In the genomic region with DNA sequence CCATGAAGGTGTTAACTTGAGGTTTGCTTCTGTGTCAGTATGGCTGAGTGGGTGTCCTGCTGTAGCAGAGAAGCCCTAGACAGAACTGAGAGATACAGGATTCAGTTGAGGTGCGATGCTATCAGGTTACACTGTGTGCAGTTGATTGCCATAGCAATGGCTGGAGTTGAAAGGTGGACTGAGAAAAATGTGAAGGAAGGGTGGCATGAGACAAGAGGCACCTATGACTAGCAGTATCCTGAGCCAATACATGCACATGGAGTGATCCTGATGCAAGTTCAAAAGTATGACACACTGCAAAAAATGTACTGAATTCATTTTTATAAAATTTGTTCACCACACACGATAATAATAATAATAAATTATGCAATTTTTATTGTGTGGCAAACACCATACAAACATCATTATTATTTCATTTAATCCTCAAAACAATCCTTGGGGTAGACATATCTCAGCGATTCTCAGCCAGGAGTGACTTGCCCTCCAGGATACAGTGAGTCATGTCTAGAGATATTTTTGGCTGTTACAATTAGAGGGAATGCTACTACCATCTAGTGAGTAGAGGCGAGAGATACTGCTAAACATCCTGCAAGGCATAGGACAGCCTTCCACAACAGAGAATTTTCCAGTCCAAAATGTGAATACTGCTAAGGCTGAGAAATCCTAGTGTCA, we compare ENCODE assay signal across 11 cellular contexts. TPM values are rescaled to one million over a fixed set of nuclear protein-coding genes. Genes with fewer than 3 reads are reported as not detected.
DNase-seq lines count a peak whose midpoint lies in the region; ATAC-seq and TF ChIP-seq lines count a peak whose summit lies in the region.
"Had no signal": no experiment of that assay in that cellular context is flagged by ENCODE, and none has a peak within 500 bp of the region (broad histone marks: within the 10 kb centered on the region; RNA-seq: fewer than 3 reads in every experiment).

No MANE protein-coding gene starts in this region.

- no peaks in the 10 kb centered on the region for H3K9me3 ChIP-seq in naive thymus-derived CD4-positive, alpha-beta T cell (ENCODE audit: control insufficient read depth in 2 of 3, low read length in 3 of 3)
- no peaks in the 10 kb centered on the region for H3K9me3 ChIP-seq in WERI-Rb-1 (ENCODE audit: severe bottlenecking)

- BruUV-seq in Calu3 (replicated peaks; lab: Mats Ljungman, UMichigan), result no TSS peak

- H3K27me3 Mint-ChIP-seq in Calu3 (ENCODE audit: unreplicated experiment), result no peaks in the 10 kb centered on the region
- H3K27me3 Mint-ChIP-seq in naive thymus-derived CD4-positive, alpha-beta T cell, result peaks cover 0 to 1% (median 0%) of the 10 kb centered on the region in 5 donors
- no peaks in the 10 kb centered on the region for H3K27me3 Mint-ChIP-seq in activated T-cell treated with anti-CD3 and anti-CD28 coated beads, Interleukin-2, amount 50 U/mL, for 24 hours

- no peak overlapping the region for H3K4me3 Mint-ChIP-seq in Calu3 (ENCODE audit: low read depth, unreplicated experiment)
- no peak overlapping the region for H3K4me3 Mint-ChIP-seq in naive thymus-derived CD4-positive, alpha-beta T cell
- no peak overlapping the region for H3K4me3 Mint-ChIP-seq in activated T-cell treated with anti-CD3 and anti-CD28 coated beads, Interleukin-2, amount 50 U/mL, for 24 hours
- H3K4me3 Mint-ChIP-seq: neural crest cell had no signal

- H3K4me3 ChIP-seq in epithelial cell of proximal tubule (ENCODE audit: low read depth, low read length) (no peak overlapping the region), WERI-Rb-1 (ENCODE audit: low read depth, low read length) (no peak overlapping the region)
- no peak overlapping the region for H3K4me3 ChIP-seq in naive thymus-derived CD4-positive, alpha-beta T cell (ENCODE audit: low read length)

- H3K27ac Mint-ChIP-seq in Calu3 (ENCODE audit: unreplicated experiment), result peak overlapping the region; percentile 25
- H3K27ac Mint-ChIP-seq in naive thymus-derived CD4-positive, alpha-beta T cell, result no peak overlapping the region
- H3K27ac Mint-ChIP-seq in activated T-cell treated with anti-CD3 and anti-CD28 coated beads, Interleukin-2, amount 50 U/mL, for 24 hours, result no peak overlapping the region

- POLR2A ChIA-PET in naive thymus-derived CD4-positive, alpha-beta T cell (lab: Charles Lee), result no interaction called here

- no peaks in the 10 kb centered on the region for H3K36me3 ChIP-seq in naive thymus-derived CD4-positive, alpha-beta T cell (ENCODE audit: control insufficient read depth in 2 of 3, insufficient read depth in 3 of 3, low read length in 3 of 3)
- H3K36me3 ChIP-seq in WERI-Rb-1, result no peaks in the 10 kb centered on the region

- ATAC-seq in naive thymus-derived CD4-positive, alpha-beta T cell, result peak; percentile 42
- no peak for ATAC-seq in GM21390 (IDR thresholded peaks at IDR 0.05; ENCODE audit: unreplicated experiment)

- H3K36me3 Mint-ChIP-seq in Calu3 (ENCODE audit: insufficient read depth, unreplicated experiment), result no peaks in the 10 kb centered on the region
- no peaks in the 10 kb centered on the region for H3K36me3 Mint-ChIP-seq in naive thymus-derived CD4-positive, alpha-beta T cell
- H3K36me3 Mint-ChIP-seq in activated T-cell treated with anti-CD3 and anti-CD28 coated beads, Interleukin-2, amount 50 U/mL, for 24 hours (ENCODE audit: low read depth), result no peaks in the 10 kb centered on the region

- DNase-seq in Calu3, result no peak
- peak; percentile 72 for DNase-seq in NCI-H226
- no peak for DNase-seq in epithelial cell of proximal tubule (ENCODE audit: low read depth)
- no peak for DNase-seq in naive thymus-derived CD4-positive, alpha-beta T cell
- DNase-seq in activated T-cell treated with anti-CD3 and anti-CD28 coated beads, Interleukin-2, amount 50 U/mL, for 24 hours, result no peak
- no peak for DNase-seq in WERI-Rb-1
- DNase-seq in cerebellar cortex (ENCODE audit: low spot score), result no peak
- DNase-seq: effector CD4-positive, alpha-beta T cell; GF-D8 had no signal

- no peaks in the 10 kb centered on the region for H3K27me3 ChIP-seq in naive thymus-derived CD4-positive, alpha-beta T cell (ENCODE audit: control insufficient read depth in 2 of 2, insufficient read depth in 2 of 2, low read length in 2 of 2)
- no peaks in the 10 kb centered on the region for H3K27me3 ChIP-seq in WERI-Rb-1 (ENCODE audit: insufficient read depth, low read depth, severe bottlenecking)

- H3K27ac ChIP-seq in naive thymus-derived CD4-positive, alpha-beta T cell (ENCODE audit: low read depth, low read length), result no peak overlapping the region
- no peak overlapping the region for H3K27ac ChIP-seq in WERI-Rb-1

- H3K4me1 Mint-ChIP-seq in Calu3 (ENCODE audit: low read depth, unreplicated experiment), result peaks cover 24% of the 10 kb centered on the region
- H3K4me1 Mint-ChIP-seq in naive thymus-derived CD4-positive, alpha-beta T cell, result no peaks in the 10 kb centered on the region
- no peaks in the 10 kb centered on the region for H3K4me1 Mint-ChIP-seq in activated T-cell treated with anti-CD3 and anti-CD28 coated beads, Interleukin-2, amount 50 U/mL, for 24 hours (ENCODE audit: low read depth)

- H3K4me1 ChIP-seq in naive thymus-derived CD4-positive, alpha-beta T cell (ENCODE audit: control insufficient read depth in 2 of 2, insufficient read depth in 2 of 2, low read length in 2 of 2), result no peaks in the 10 kb centered on the region

- CTCF ChIA-PET in Calu3 (lab: Charles Lee), result no interaction called here
- CTCF ChIA-PET in naive thymus-derived CD4-positive, alpha-beta T cell (lab: Charles Lee), result no interaction called here

- no peak for TF ChIP-seq CTCF in Calu3 (IDR thresholded peaks at IDR 0.05; ENCODE audit: unreplicated experiment)
- peak; percentile 53 for TF ChIP-seq CTCF in epithelial cell of proximal tubule (conservative IDR thresholded peaks at IDR 0.05; ENCODE audit: low read depth, low read length)
- TF ChIP-seq CTCF in WERI-Rb-1 (IDR thresholded peaks at IDR 0.05; ENCODE audit: low read depth, low read length), result no peak

- intact Hi-C loops in Calu3 (cut with micrococcal nuclease; ENCODE audit: unreplicated experiment), result loop anchor here (1.0 kb wide), 1 partner anchor 40 kb away; no protein-coding TSS in a partner anchor
- intact Hi-C loops in naive thymus-derived CD4-positive, alpha-beta T cell (cut with micrococcal nuclease), result loop anchor here in 1 of 2 donors (1.0 kb wide), 1 partner anchor 44 kb away; no protein-coding TSS in a partner anchor

- H3K9me3 Mint-ChIP-seq in Calu3 (ENCODE audit: low read depth, unreplicated experiment), result no peaks in the 10 kb centered on the region
- peaks cover 0 to 4% (median 0%) of the 10 kb centered on the region in 11 donors for H3K9me3 Mint-ChIP-seq in naive thymus-derived CD4-positive, alpha-beta T cell
- H3K9me3 Mint-ChIP-seq in activated T-cell treated with anti-CD3 and anti-CD28 coated beads, Interleukin-2, amount 50 U/mL, for 24 hours, result no peaks in the 10 kb centered on the region
- H3K9me3 Mint-ChIP-seq: neural crest cell had no signal

RNA-seq across cellular contexts. Expression of gene PIWIL4, which starts 3.9 kb away (rescaled TPM):
- total RNA-seq in Calu3 (2022) (7.7 and 9.9 TPM in 2 replicates), epithelial cell of proximal tubule (0.22 and 1.2 TPM in 2 replicates)
- 1 to 10 TPM in 4 of 5 experiments, under 1 TPM in 1; 0.80 to 3.1 (median 1.5) TPM for total RNA-seq in naive thymus-derived CD4-positive, alpha-beta T cell
- under 1 TPM; 0.59 to 0.90 TPM for polyA plus RNA-seq in naive thymus-derived CD4-positive, alpha-beta T cell

RNA-seq across cellular contexts. Expression of gene FUT4, which starts 19.6 kb away (rescaled TPM):
- total RNA-seq in Calu3 (2022) (28.6 and 32.9 TPM in 2 replicates), epithelial cell of proximal tubule (7.2 and 10.6 TPM in 2 replicates)
- 10 to 100 TPM in 1 of 5 experiments, 1 to 10 TPM in 4; 5.6 to 10.2 (median 6.9) TPM for total RNA-seq in naive thymus-derived CD4-positive, alpha-beta T cell
- 1 to 10 TPM; 1.4 to 1.9 TPM for polyA plus RNA-seq in naive thymus-derived CD4-positive, alpha-beta T cell

RNA-seq across cellular contexts. Expression of gene C11orf97, which starts 51.1 kb away (rescaled TPM):
- not detected in 2 replicates for total RNA-seq in Calu3 (2022)
- not detected in 2 replicates for total RNA-seq in epithelial cell of proximal tubule
- not detected for total RNA-seq in naive thymus-derived CD4-positive, alpha-beta T cell
- polyA plus RNA-seq in naive thymus-derived CD4-positive, alpha-beta T cell, result not detected
- total RNA-seq: neural crest cell had no signal
